ENCODE assay signal across 20 cellular contexts in genomic region chr20:43540673-43541060, GRCh38. TPM values are rescaled to one million over a fixed set of nuclear protein-coding genes. Genes with fewer than 3 reads are reported as not detected.
"Had no signal": no experiment of that assay in that cellular context is flagged by ENCODE, and none has a peak within 500 bp of the region (broad histone marks: within the 10 kb centered on the region; RNA-seq: fewer than 3 reads in every experiment).

No MANE protein-coding gene starts in this region.

- ATAC-seq: activated CD8-positive, alpha-beta T cell treated with anti-CD3 and anti-CD28 coated beads for 36 hours; activated T-cell treated with anti-CD3 and anti-CD28 coated beads, Interleukin-2, amount 50 U/mL, for 4 hours; activated T-helper 17 cell treated with anti-CD3 and anti-CD28 coated beads, Interleukin-2, amount 50 U/mL, for 72 hours had no signal

- H3K27me3 ChIP-seq: brain microvascular endothelial cell, esophagus squamous epithelium had no signal

- H3K27ac ChIP-seq: brain microvascular endothelial cell, epithelial cell of prostate, esophagus squamous epithelium had no signal

- H3K4me3 ChIP-seq: esophagus squamous epithelium had no signal

- H3K9me3 ChIP-seq: esophagus squamous epithelium had no signal

- H3K36me3 ChIP-seq: brain microvascular endothelial cell had no signal

- H3K4me1 ChIP-seq: esophagus squamous epithelium had no signal

- DNase-seq: activated CD4-positive, alpha-beta T cell treated with anti-CD3 and anti-CD28 coated beads for 1 hour; activated CD4-positive, alpha-beta T cell treated with anti-CD3 and anti-CD28 coated beads for 4 hours; activated CD4-positive, alpha-beta T cell treated with anti-CD3 and anti-CD28 coated beads, Interleukin-2, amount 50 U/mL, for 1 hour; activated CD4-positive, alpha-beta T cell treated with anti-CD3 and anti-CD28 coated beads, Interleukin-2, amount 50 U/mL, for 48 hours; activated CD8-positive, alpha-beta memory T cell treated with anti-CD3 and anti-CD28 coated beads for 24 hours; activated CD8-positive, alpha-beta T cell treated with anti-CD3 and anti-CD28 coated beads for 36 hours; activated effector memory CD4-positive, alpha-beta T cell treated with Interleukin-2 at 50 U/mL for 16 hours; activated gamma-delta T cell treated with Interleukin-2 at 50 U/mL for 16 hours; activated naive CD4-positive, alpha-beta T cell treated with anti-CD3 and anti-CD28 coated beads, Interleukin-2, amount 50 U/mL, for 16 hours; activated naive CD4-positive, alpha-beta T cell treated with Interleukin-2 at 50 U/mL for 16 hours; activated T-cell treated with anti-CD3 and anti-CD28 coated beads, Interleukin-2, amount 50 U/mL, for 4 hours; amniotic stem cell; anterior cingulate cortex; brain microvascular endothelial cell; effector CD8-positive, alpha-beta T cell; esophagus squamous epithelium; T-helper 2 cell had no signal

RNA-seq across cellular contexts. Expression of gene SGK2, which starts 18.2 kb away (rescaled TPM):
- total RNA-seq: T-helper 1 cell treated with Interleukin-12 subunit alpha and Interleukin-12 subunit beta and Interleukin-4 antibody, amounts not matched to agents 30 ng/mL and 1 ng/mL, for 36 hours had no signal
